Comparison of ENCODE assay signal across 8 cellular contexts in the genomic region with DNA sequence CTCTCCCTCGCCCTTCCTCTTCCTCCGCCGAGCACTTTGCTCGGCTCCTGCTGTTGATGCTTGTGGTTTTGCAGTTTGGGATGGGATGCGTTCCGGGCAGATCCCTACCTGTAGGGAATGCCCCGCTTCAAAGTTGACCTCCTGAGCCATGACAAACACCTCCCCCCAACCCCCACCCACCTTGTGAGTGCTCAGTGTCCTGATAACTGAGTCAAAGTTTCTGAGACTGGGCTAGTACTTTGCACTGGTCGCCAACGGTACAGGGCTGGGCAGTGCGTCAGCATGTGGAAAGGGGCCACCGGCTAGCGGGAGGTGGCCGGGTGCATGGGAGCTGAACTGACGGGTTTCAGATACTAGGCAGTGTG. TPM values are rescaled to one million over a fixed set of nuclear protein-coding genes. Genes with fewer than 3 reads are reported as not detected.
DNase-seq lines count a peak whose midpoint lies in the region; FAIRE-seq and TF ChIP-seq lines count a peak whose summit lies in the region.

No MANE protein-coding gene starts in this region.

- no peak for TF ChIP-seq POLR2A in H54 (IDR thresholded peaks at IDR 0.05; ENCODE audit: low read depth, low read length)

- no peaks in the 10 kb centered on the region for H3K27me3 ChIP-seq in adipocyte (replicated peaks; ENCODE audit: control insufficient read depth, insufficient read depth, low read length)
- no peaks in the 10 kb centered on the region for H3K27me3 ChIP-seq in right atrium auricular region

- H3K9me3 ChIP-seq in adipocyte (ENCODE audit: control insufficient read depth, low read length) (no peaks in the 10 kb centered on the region), right atrium auricular region (no peaks in the 10 kb centered on the region)

- peak overlapping the region; percentile 88 for H3K9ac ChIP-seq in adipocyte (ENCODE audit: low read length)

- H3K4me1 ChIP-seq in adipocyte (ENCODE audit: control insufficient read depth, insufficient read depth, low read length) = peaks cover 6% of the 10 kb centered on the region
- H3K4me1 ChIP-seq in right atrium auricular region = peaks cover 0 to 26% of the 10 kb centered on the region in 2 donors

- DNase-seq in GDM1 (lab: John Stamatoyannopoulos, UW) (peak; percentile 28), H54 (ENCODE audit: insufficient read length, low spot score) (peak; percentile 55), NCI-H69 (lab: John Stamatoyannopoulos, UW) (peak; percentile 47), adipocyte (ENCODE audit: low read depth) (peak; percentile 60), right atrium auricular region (ENCODE audit: low spot score) (peak; percentile 81), putamen (ENCODE audit: low spot score) (peak; percentile 13), NOMO-1 treated with DMSO at 0.1 percent for 48 hours (lab: John Stamatoyannopoulos, UW; ENCODE audit: unreplicated experiment) (no peak), OCI-M2 (lab: John Stamatoyannopoulos, UW; ENCODE audit: unreplicated experiment) (no peak)

- peak; percentile 73 for FAIRE-seq in H54 (lab: Jason Lieb, UNC)

- H3K4me3 ChIP-seq in adipocyte (ENCODE audit: low read length) (peak overlapping the region; percentile 94), right atrium auricular region (peak overlapping the region; percentile 91 to 95)

- TF ChIP-seq CTCF in right atrium auricular region (IDR thresholded peaks at IDR 0.05) = no peak

- H3K36me3 ChIP-seq in adipocyte (ENCODE audit: control insufficient read depth, insufficient read depth, low read length, severe bottlenecking) (no peaks in the 10 kb centered on the region), right atrium auricular region (no peaks in the 10 kb centered on the region)

- H3K27ac ChIP-seq in right atrium auricular region = peak overlapping the region; percentile 97

RNA-seq across cellular contexts. Expression of gene RABGAP1L, which starts 0.8 kb away (rescaled TPM):
- total RNA-seq in right atrium auricular region = 100 to 1,000 TPM; 148 to 174 TPM

Comparison
In these comparisons a context has a peak if more than half of its experiments do, and no peak if none do; other contexts are left out.
1. DNase-seq: peak in GDM1 (single experiment), H54 (single experiment), NCI-H69 (single experiment), adipocyte (single experiment), right atrium auricular region (single experiment) and putamen (single experiment); none in NOMO-1 treated with DMSO at 0.1 percent for 48 hours (single experiment) and OCI-M2 (single experiment).